Comparison of ENCODE assay signal across 8 cellular contexts in genomic region chr15:40564591-40565332, GRCh38. TPM values are rescaled to one million over a fixed set of nuclear protein-coding genes. Genes with fewer than 3 reads are reported as not detected.
A peak's percentile ranks its signal among the peaks of the same experiment; 100 is the strongest.
DNase-seq lines count a peak whose midpoint lies in the region; ATAC-seq and TF ChIP-seq lines count a peak whose summit lies in the region.

TSS of gene CCDC32 (minus strand) at chr15:40565042. CDS start at chr15:40563015, 2,027 bp downstream.

- POLR2A ChIA-PET in RWPE1 (lab: Yijun Ruan, JAX; ENCODE audit: low non-redundant PET) = interaction anchor here (0.5 to 0.6 kb wide), 3 partner anchors 22 to 40 kb away, joined by 3 to 4 read pairs (median 3); no protein-coding TSS in a partner anchor
- POLR2A ChIA-PET in naive thymus-derived CD4-positive, alpha-beta T cell (lab: Charles Lee) = interaction anchor here (0.9 to 2.0 kb wide), 7 partner anchors 10 to 198 kb away, joined by 3 to 9 read pairs (median 5); partner anchors contain the start of genes BAHD1 and RAD51

- no peaks in the 10 kb centered on the region for H3K27me3 ChIP-seq in fibroblast of lung (ENCODE audit: control insufficient read depth, insufficient read depth, low read length)
- H3K27me3 ChIP-seq in naive thymus-derived CD4-positive, alpha-beta T cell (ENCODE audit: control insufficient read depth in 2 of 2, insufficient read depth in 2 of 2, low read length in 2 of 2) = no peaks in the 10 kb centered on the region

- H2AFZ ChIP-seq in fibroblast of lung (ENCODE audit: low read length) = peak within 1 kb of the TSS; percentile 41

- H3K36me3 ChIP-seq in fibroblast of lung (ENCODE audit: control insufficient read depth, insufficient read depth, low read length) = no peaks in the 10 kb centered on the region
- peaks cover 0 to 22% (median 0%) of the 10 kb centered on the region in 3 experiments for H3K36me3 ChIP-seq in naive thymus-derived CD4-positive, alpha-beta T cell (ENCODE audit: control insufficient read depth in 2 of 3, insufficient read depth in 3 of 3, low read length in 3 of 3)

- TF ChIP-seq CTCF in LNCaP clone FGC (IDR thresholded peaks at IDR 0.05; ENCODE audit: control insufficient read depth, extremely low read depth, insufficient read depth) (no peak), RWPE1 (conservative IDR thresholded peaks at IDR 0.05; ENCODE audit: low read depth) (no peak), fibroblast of lung (conservative IDR thresholded peaks at IDR 0.05 in 1 of 2, IDR thresholded peaks at IDR 0.05 in 1 of 2; ENCODE audit: low read depth in 1 of 2, low read length in 2 of 2) (no peak)

- H3K27ac ChIP-seq in RWPE1 = peak within 1 kb of the TSS; percentile 87
- H3K27ac ChIP-seq in fibroblast of lung (ENCODE audit: insufficient read depth, low read length) = peak within 1 kb of the TSS; percentile 69
- peak within 1 kb of the TSS; percentile 96 for H3K27ac ChIP-seq in naive thymus-derived CD4-positive, alpha-beta T cell (ENCODE audit: low read depth, low read length)

- H3K36me3 Mint-ChIP-seq in activated T-helper 17 cell treated with anti-CD3 and anti-CD28 coated beads, Interleukin-2, amount 50 U/mL, for 72 hours (ENCODE audit: low read depth) = peaks cover 30% of the 10 kb centered on the region
- peaks cover 0 to 12% (median 0%) of the 10 kb centered on the region in 5 donors for H3K36me3 Mint-ChIP-seq in naive thymus-derived CD4-positive, alpha-beta T cell
- H3K36me3 Mint-ChIP-seq in stimulated activated naive B cell treated with anti-CD40 and anti-IgM and Interleukin-4, amounts not matched to agents 10 μg/mL and 1 μg/mL and 100 μg/mL, for 72 hours = peaks cover 7 to 21% of the 10 kb centered on the region in 2 donors

- H3K9ac ChIP-seq in fibroblast of lung (ENCODE audit: insufficient read depth, low read length) = peak within 1 kb of the TSS; percentile 66

- CTCF ChIA-PET in RWPE1 (lab: Yijun Ruan, JAX) = interaction anchor here (1.2 to 1.6 kb wide), 2 partner anchors 25 to 45 kb away, joined by 3 to 4 read pairs; no protein-coding TSS in a partner anchor
- CTCF ChIA-PET in naive thymus-derived CD4-positive, alpha-beta T cell (lab: Charles Lee) = interaction anchor here (0.6 to 1.4 kb wide), 5 partner anchors 28 to 290 kb away, joined by 3 to 5 read pairs (median 3); no protein-coding TSS in a partner anchor

- peak within 1 kb of the TSS; percentile 96 for H3K4me3 Mint-ChIP-seq in activated T-helper 17 cell treated with anti-CD3 and anti-CD28 coated beads, Interleukin-2, amount 50 U/mL, for 72 hours
- H3K4me3 Mint-ChIP-seq in naive thymus-derived CD4-positive, alpha-beta T cell = peak within 1 kb of the TSS; percentile 80 to 97 (median 96)
- peak within 1 kb of the TSS; percentile 84 to 91 for H3K4me3 Mint-ChIP-seq in stimulated activated naive B cell treated with anti-CD40 and anti-IgM and Interleukin-4, amounts not matched to agents 10 μg/mL and 1 μg/mL and 100 μg/mL, for 72 hours

- H3K4me3 ChIP-seq in LNCaP clone FGC (ENCODE audit: low read depth, low read length) = peak within 1 kb of the TSS; percentile 95
- H3K4me3 ChIP-seq in fibroblast of lung (replicated peaks in 1 of 4; ENCODE audit: control extremely low read depth in 1 of 4, insufficient read depth in 1 of 4, low read depth in 3 of 4, low read length in 4 of 4) = peak within 1 kb of the TSS; percentile 34 to 99 (median 75)
- H3K4me3 ChIP-seq in naive thymus-derived CD4-positive, alpha-beta T cell (ENCODE audit: low read length) = peak within 1 kb of the TSS; percentile 85

- peaks cover 10% of the 10 kb centered on the region for H3K79me2 ChIP-seq in fibroblast of lung (ENCODE audit: control insufficient read depth, insufficient read depth, low read length)

- peak; percentile 96 for ATAC-seq in activated T-helper 17 cell treated with anti-CD3 and anti-CD28 coated beads, Interleukin-2, amount 50 U/mL, for 72 hours (replicated peaks)
- ATAC-seq in naive thymus-derived CD4-positive, alpha-beta T cell = peak; percentile 95
- peak; percentile 94 to 96 for ATAC-seq in stimulated activated naive B cell treated with anti-CD40 and anti-IgM and Interleukin-4, amounts not matched to agents 10 μg/mL and 1 μg/mL and 100 μg/mL, for 72 hours (replicated peaks)

- no peaks in the 10 kb centered on the region for H3K27me3 Mint-ChIP-seq in activated T-helper 17 cell treated with anti-CD3 and anti-CD28 coated beads, Interleukin-2, amount 50 U/mL, for 72 hours
- peaks cover 0 to 8% (median 0%) of the 10 kb centered on the region in 5 donors for H3K27me3 Mint-ChIP-seq in naive thymus-derived CD4-positive, alpha-beta T cell
- H3K27me3 Mint-ChIP-seq in stimulated activated naive B cell treated with anti-CD40 and anti-IgM and Interleukin-4, amounts not matched to agents 10 μg/mL and 1 μg/mL and 100 μg/mL, for 72 hours = no peaks in the 10 kb centered on the region

- no peaks in the 10 kb centered on the region for H4K20me1 ChIP-seq in fibroblast of lung (ENCODE audit: control insufficient read depth, extremely low read depth, insufficient read depth, low read length)

- peak; percentile 100 for DNase-seq in Daoy (ENCODE audit: low read depth)
- peak; percentile 86 for DNase-seq in GOT3 (lab: John Stamatoyannopoulos, UW)
- DNase-seq in LNCaP clone FGC (ENCODE audit: low read depth) = peak; percentile 97
- DNase-seq in RWPE1 (ENCODE audit: low spot score) = peak; percentile 99
- DNase-seq in fibroblast of lung (ENCODE audit: low read depth in 2 of 2) = peak; percentile 98 to 99
- peak; percentile 75 to 96 (median 93) for DNase-seq in naive thymus-derived CD4-positive, alpha-beta T cell
- peak; percentile 92 for DNase-seq in stimulated activated naive B cell treated with anti-CD40 and anti-IgM and Interleukin-4, amounts not matched to agents 10 μg/mL and 1 μg/mL and 100 μg/mL, for 72 hours

- intact Hi-C loops in naive thymus-derived CD4-positive, alpha-beta T cell (cut with micrococcal nuclease) = loop anchor here (1.0 to 10.0 kb wide), 16 partner anchors 30 to 1710 kb away; partner anchors contain the start of genes BAHD1 (in 2 of the 2), CHST14 (in 2 of the 2), KNL1 (in 2 of the 2) and CHP1 (in 1 of the 2)

- peaks cover 18% of the 10 kb centered on the region for H3K4me1 Mint-ChIP-seq in activated T-helper 17 cell treated with anti-CD3 and anti-CD28 coated beads, Interleukin-2, amount 50 U/mL, for 72 hours
- peaks cover 35 to 57% (median 55%) of the 10 kb centered on the region in 7 donors for H3K4me1 Mint-ChIP-seq in naive thymus-derived CD4-positive, alpha-beta T cell
- H3K4me1 Mint-ChIP-seq in stimulated activated naive B cell treated with anti-CD40 and anti-IgM and Interleukin-4, amounts not matched to agents 10 μg/mL and 1 μg/mL and 100 μg/mL, for 72 hours = peaks cover 33 to 53% of the 10 kb centered on the region in 2 donors

- H3K27ac Mint-ChIP-seq in activated T-helper 17 cell treated with anti-CD3 and anti-CD28 coated beads, Interleukin-2, amount 50 U/mL, for 72 hours = peak within 1 kb of the TSS; percentile 87
- H3K27ac Mint-ChIP-seq in naive thymus-derived CD4-positive, alpha-beta T cell = peak within 1 kb of the TSS; percentile 82 to 98 (median 95)
- H3K27ac Mint-ChIP-seq in stimulated activated naive B cell treated with anti-CD40 and anti-IgM and Interleukin-4, amounts not matched to agents 10 μg/mL and 1 μg/mL and 100 μg/mL, for 72 hours = peak within 1 kb of the TSS; percentile 94

- H3K9me3 Mint-ChIP-seq in activated T-helper 17 cell treated with anti-CD3 and anti-CD28 coated beads, Interleukin-2, amount 50 U/mL, for 72 hours = no peaks in the 10 kb centered on the region
- H3K9me3 Mint-ChIP-seq in naive thymus-derived CD4-positive, alpha-beta T cell = no peaks in the 10 kb centered on the region
- peaks cover 0 to 3% of the 10 kb centered on the region in 2 donors for H3K9me3 Mint-ChIP-seq in stimulated activated naive B cell treated with anti-CD40 and anti-IgM and Interleukin-4, amounts not matched to agents 10 μg/mL and 1 μg/mL and 100 μg/mL, for 72 hours

- H3K4me1 ChIP-seq in fibroblast of lung (ENCODE audit: control insufficient read depth, extremely low read depth, insufficient read depth, low read length) = no peaks in the 10 kb centered on the region
- H3K4me1 ChIP-seq in naive thymus-derived CD4-positive, alpha-beta T cell (ENCODE audit: control insufficient read depth in 2 of 2, insufficient read depth in 2 of 2, low read length in 2 of 2) = peaks cover 11 to 15% of the 10 kb centered on the region in 2 donors

- H3K9me3 ChIP-seq in fibroblast of lung (ENCODE audit: control insufficient read depth, insufficient read depth, low read depth, low read length) = no peaks in the 10 kb centered on the region
- no peaks in the 10 kb centered on the region for H3K9me3 ChIP-seq in naive thymus-derived CD4-positive, alpha-beta T cell (ENCODE audit: control insufficient read depth in 2 of 3, low read length in 3 of 3)

- H3K4me2 ChIP-seq in fibroblast of lung (ENCODE audit: extremely low read depth, insufficient read depth, low read length) = peak within 1 kb of the TSS; percentile 78

RNA-seq across cellular contexts. Expression of gene CCDC32, which starts in this region (rescaled TPM):
- total RNA-seq in Daoy (2014; rRNA removed; shearing (Covaris generic)) = 14.3 and 25.8 TPM in 2 replicates
- 10 to 100 TPM; 34.9 to 41.3 TPM for total RNA-seq in activated T-helper 17 cell treated with anti-CD3 and anti-CD28 coated beads, Interleukin-2, amount 50 U/mL, for 72 hours
- 14.4 and 14.5 TPM in 2 replicates for total RNA-seq in fibroblast of lung
- polyA plus RNA-seq in fibroblast of lung = 15.6 and 20.7 TPM in 2 replicates
- 20.3 and 29.4 TPM in 2 replicates for polyA plus RNA-seq in fibroblast of lung (2012)
- 6.4 and 8.7 TPM in 2 replicates for polyA minus RNA-seq in fibroblast of lung (ENCODE audit: low replicate concordance)
- total RNA-seq in naive thymus-derived CD4-positive, alpha-beta T cell = 10 to 100 TPM; 22.4 to 37.3 (median 33.3) TPM
- polyA plus RNA-seq in naive thymus-derived CD4-positive, alpha-beta T cell = 10 to 100 TPM; 37.5 to 44.8 TPM

Comparison
In these comparisons a context has a peak if more than half of its experiments do, and no peak if none do; other contexts are left out.
1. Peak in every context shown above with its lines: DNase-seq, ATAC-seq, H3K4me3 ChIP-seq and H3K27ac ChIP-seq.